Comparison of ENCODE assay signal across 13 cellular contexts in the genomic region with DNA sequence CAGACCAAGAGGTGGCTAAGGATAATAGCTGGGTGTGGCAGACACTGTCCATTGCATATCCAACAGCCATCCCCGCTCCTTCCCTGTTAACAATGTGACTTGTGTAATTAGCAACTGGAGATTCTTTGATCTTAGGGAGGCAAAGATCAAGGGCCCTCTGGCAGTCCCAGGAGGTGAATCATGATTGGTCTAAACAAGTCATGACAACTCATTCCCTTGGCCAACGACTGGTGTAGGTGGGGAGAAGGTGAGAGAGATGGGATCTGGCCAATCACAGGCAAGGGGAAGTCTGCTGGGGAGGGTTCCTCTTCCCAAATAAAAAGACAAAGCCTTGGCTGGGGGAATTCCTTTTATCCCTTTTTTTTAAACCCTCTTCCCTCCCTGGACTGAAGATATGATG.
"Had no signal": no experiment of that assay in that cellular context is flagged by ENCODE, and none has a peak within 500 bp of the region (broad histone marks: within the 10 kb centered on the region; RNA-seq: fewer than 3 reads in every experiment).

No MANE protein-coding gene starts in this region.

- H3K4me3 ChIP-seq: adrenal gland, heart left ventricle, ovary, transverse colon had no signal

- ATAC-seq: activated T-helper 17 cell treated with anti-CD3 and anti-CD28 coated beads, Interleukin-2, amount 50 U/mL, for 72 hours; heart left ventricle; left ventricle myocardium superior; WTC11 had no signal

- DNase-seq: activated CD4-positive, alpha-beta T cell treated with anti-CD3 and anti-CD28 coated beads, Interleukin-2, amount 10 ng/mL, durations not matched to agents 24 days and 14 days; activated naive CD4-positive, alpha-beta T cell treated with anti-CD3 and anti-CD28 coated beads, Interleukin-2, amount 50 U/mL, for 16 hours; activated T-cell treated with anti-CD3 and anti-CD28 coated beads for 4 hours; dermis blood vessel endothelial cell; heart left ventricle; islet precursor cell; left ventricle myocardium superior; ovary; stimulated activated CD4-positive, alpha-beta T cell treated with anti-CD3 and anti-CD28 coated beads, Interleukin-4, amount 100 ng/mL, for 4 hours; transverse colon had no signal

- H3K36me3 ChIP-seq: adrenal gland, heart left ventricle, ovary, transverse colon had no signal

- H3K27ac ChIP-seq: adrenal gland, heart left ventricle, ovary, transverse colon had no signal

- H3K27me3 ChIP-seq: adrenal gland, heart left ventricle, ovary, transverse colon had no signal
